ENCODE assay signal across 21 cellular contexts in the genomic region with DNA sequence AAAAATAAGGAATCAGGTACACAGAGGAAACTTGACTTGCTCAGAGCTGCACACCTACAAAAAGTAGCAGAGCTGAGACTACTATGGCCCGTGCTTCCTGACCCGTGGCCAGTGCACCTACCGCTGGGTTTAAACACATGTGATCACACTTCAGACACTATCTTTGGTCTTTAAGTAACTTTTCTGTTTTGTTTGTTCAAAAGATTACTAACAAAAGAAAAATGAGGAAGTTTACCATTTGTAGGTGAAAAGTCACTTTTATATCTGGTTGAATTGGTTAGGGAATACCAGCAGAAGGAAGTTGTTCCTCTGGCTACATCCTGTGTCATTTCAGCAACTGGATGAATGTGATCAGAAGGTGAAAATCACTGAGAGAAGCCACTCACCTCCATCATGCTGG. TPM values are rescaled to one million over a fixed set of nuclear protein-coding genes. Genes with fewer than 3 reads are reported as not detected.
A peak's percentile ranks its signal among the peaks of the same experiment; 100 is the strongest.
DNase-seq lines count a peak whose midpoint lies in the region; ATAC-seq and TF ChIP-seq lines count a peak whose summit lies in the region.
"Had no signal": no experiment of that assay in that cellular context is flagged by ENCODE, and none has a peak within 500 bp of the region (broad histone marks: within the 10 kb centered on the region; RNA-seq: fewer than 3 reads in every experiment).

No MANE protein-coding gene starts in this region.

- no peak overlapping the region for H3K4me3 Mint-ChIP-seq in CD14-positive monocyte
- H3K4me3 Mint-ChIP-seq: activated T-cell treated with anti-CD3 and anti-CD28 coated beads, Interleukin-2, amount 50 U/mL, for 4 hours had no signal

- peaks cover 57% of the 10 kb centered on the region for H3K4me1 Mint-ChIP-seq in CD14-positive monocyte

- no peak for DNase-seq in CD14-positive monocyte (ENCODE audit: low spot score)
- DNase-seq in MV-4-11 (lab: John Stamatoyannopoulos, UW): peak; percentile 47
- no peak for DNase-seq in AG20443 (ENCODE audit: low spot score)
- no peak for DNase-seq in amniotic stem cell (lab: John Stamatoyannopoulos, UW)
- DNase-seq in NCI-H1092 (lab: John Stamatoyannopoulos, UW): no peak
- DNase-seq: activated CD4-positive, alpha-beta T cell treated with anti-CD3 and anti-CD28 coated beads, Interleukin-2, amount 50 U/mL, for 4 hours; activated T-cell treated with anti-CD3 and anti-CD28 coated beads, Interleukin-2, amount 50 U/mL, for 4 hours; effector memory CD4-positive, alpha-beta T cell; hypothalamus; NCI-H1105; NCI-H226; ovary; stimulated activated naive CD4-positive, alpha-beta T cell; T1000; uterus had no signal

- H3K9me3 Mint-ChIP-seq in CD14-positive monocyte: peaks cover 0 to 4% (median 0%) of the 10 kb centered on the region in 7 donors

- H3K36me3 Mint-ChIP-seq in CD14-positive monocyte: peaks cover 0 to 3% of the 10 kb centered on the region in 2 donors

- intact Hi-C loops in CD14-positive monocyte (cut with micrococcal nuclease): no loop called here

- H3K27ac Mint-ChIP-seq in CD14-positive monocyte: peak overlapping the region; percentile 68 to 89 (median 82)

- peaks cover 0 to 3% (median 1%) of the 10 kb centered on the region in 3 donors for H3K27me3 Mint-ChIP-seq in CD14-positive monocyte (ENCODE audit: low read depth in 3 of 3)

- ATAC-seq in GM19395 (IDR thresholded peaks at IDR 0.05; ENCODE audit: unreplicated experiment) (peak; percentile 48), esophagus mucosa (peak; percentile 31), HG03457 (IDR thresholded peaks at IDR 0.05; ENCODE audit: unreplicated experiment) (no peak)
- ATAC-seq: activated T-cell treated with anti-CD3 and anti-CD28 coated beads, Interleukin-2, amount 50 U/mL, for 4 hours had no signal

- TF ChIP-seq CTCF in CD14-positive monocyte (IDR thresholded peaks at IDR 0.05): no peak

RNA-seq across cellular contexts. Expression of gene SYK, which starts 6.5 kb away (rescaled TPM):
- polyA plus RNA-seq in CD14-positive monocyte: 100 to 1,000 TPM; 177 to 186 TPM
- 60.3 TPM for total RNA-seq in esophagus mucosa
- total RNA-seq: G401, SJSA1 had no signal
- polyA plus RNA-seq: smooth muscle cell had no signal
